ENCODE assay signal across 34 cellular contexts in the genomic region with DNA sequence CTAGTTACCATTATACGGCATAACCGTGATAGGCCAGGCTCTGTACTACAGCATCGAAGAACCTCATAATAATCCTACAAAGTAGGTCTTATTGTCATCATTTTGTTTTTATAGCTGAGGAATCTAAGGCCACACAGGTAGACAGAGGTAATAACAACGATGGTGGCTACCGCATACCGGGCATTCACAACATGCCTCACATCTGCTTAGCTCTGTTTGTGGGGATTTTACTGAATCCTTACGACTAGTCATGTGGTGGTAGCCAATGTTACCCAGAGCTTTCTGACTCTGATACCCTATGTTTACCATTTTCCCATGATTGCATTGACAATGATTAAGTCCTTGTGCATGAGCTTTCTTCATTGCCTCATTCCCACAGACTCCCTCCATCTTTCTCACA.
"Had no signal": no experiment of that assay in that cellular context is flagged by ENCODE, and none has a peak within 500 bp of the region (broad histone marks: within the 10 kb centered on the region; RNA-seq: fewer than 3 reads in every experiment).

No MANE protein-coding gene starts in this region.

- H3K36me3 Mint-ChIP-seq: activated CD8-positive, alpha-beta memory T cell treated with anti-CD3 and anti-CD28 coated beads, Interleukin-2, amount 10 ng/mL, durations not matched to agents 7 days and 5 days; activated naive CD4-positive, alpha-beta T cell treated with anti-CD3 and anti-CD28 coated beads, Interleukin-2, amount 10 ng/mL, durations not matched to agents 7 days and 5 days; activated naive CD4-positive, alpha-beta T cell treated with anti-CD3 and anti-CD28 coated beads, Interleukin-2, amount 50 U/mL, for 24 hours; activated naive CD8-positive, alpha-beta T cell; T-cell; WTC11 had no signal

- H3K27me3 ChIP-seq: body of pancreas, brain microvascular endothelial cell, breast epithelium had no signal

- H3K9me3 ChIP-seq: body of pancreas, breast epithelium had no signal

- H3K4me3 Mint-ChIP-seq: activated CD4-positive, alpha-beta memory T cell treated with anti-CD3 and anti-CD28 coated beads, Interleukin-2, amount 10 ng/mL, durations not matched to agents 7 days and 5 days; activated CD4-positive, alpha-beta T cell treated with anti-CD3 and anti-CD28 coated beads for 36 hours; activated CD4-positive, alpha-beta T cell treated with anti-CD3 and anti-CD28 coated beads, Interleukin-2, amount 10 ng/mL, durations not matched to agents 7 days and 5 days; activated CD8-positive, alpha-beta memory T cell treated with anti-CD3 and anti-CD28 coated beads, Interleukin-2, amount 10 ng/mL, durations not matched to agents 7 days and 5 days; activated CD8-positive, alpha-beta T cell treated with anti-CD3 and anti-CD28 coated beads, Interleukin-2, amount 10 ng/mL, durations not matched to agents 7 days and 5 days; activated naive CD4-positive, alpha-beta T cell treated with anti-CD3 and anti-CD28 coated beads, Interleukin-2, amount 10 ng/mL, durations not matched to agents 7 days and 5 days; activated naive CD4-positive, alpha-beta T cell treated with anti-CD3 and anti-CD28 coated beads, Interleukin-2, amount 50 U/mL, for 24 hours; activated naive CD8-positive, alpha-beta T cell; activated naive CD8-positive, alpha-beta T cell treated with anti-CD3 and anti-CD28 coated beads, Interleukin-2, amount 10 ng/mL, durations not matched to agents 7 days and 5 days; activated naive CD8-positive, alpha-beta T cell treated with anti-CD3 and anti-CD28 coated beads, Interleukin-2, amount 50 U/mL, for 24 hours; activated T-cell treated with anti-CD3 and anti-CD28 coated beads, Interleukin-2, amount 50 U/mL, for 24 hours; T-cell; T-helper 17 cell; WTC11 had no signal

- H3K4me1 ChIP-seq: body of pancreas, breast epithelium had no signal

- H3K27ac Mint-ChIP-seq: activated CD4-positive, alpha-beta memory T cell treated with anti-CD3 and anti-CD28 coated beads, Interleukin-2, amount 10 ng/mL, durations not matched to agents 7 days and 5 days; activated CD4-positive, alpha-beta T cell treated with anti-CD3 and anti-CD28 coated beads for 36 hours; activated CD4-positive, alpha-beta T cell treated with anti-CD3 and anti-CD28 coated beads, Interleukin-2, amount 10 ng/mL, durations not matched to agents 7 days and 5 days; activated CD8-positive, alpha-beta memory T cell treated with anti-CD3 and anti-CD28 coated beads, Interleukin-2, amount 10 ng/mL, durations not matched to agents 7 days and 5 days; activated CD8-positive, alpha-beta T cell treated with anti-CD3 and anti-CD28 coated beads, Interleukin-2, amount 10 ng/mL, durations not matched to agents 7 days and 5 days; activated naive CD4-positive, alpha-beta T cell treated with anti-CD3 and anti-CD28 coated beads, Interleukin-2, amount 10 ng/mL, durations not matched to agents 7 days and 5 days; activated naive CD4-positive, alpha-beta T cell treated with anti-CD3 and anti-CD28 coated beads, Interleukin-2, amount 50 U/mL, for 24 hours; activated naive CD8-positive, alpha-beta T cell; activated naive CD8-positive, alpha-beta T cell treated with anti-CD3 and anti-CD28 coated beads, Interleukin-2, amount 10 ng/mL, durations not matched to agents 7 days and 5 days; activated naive CD8-positive, alpha-beta T cell treated with anti-CD3 and anti-CD28 coated beads, Interleukin-2, amount 50 U/mL, for 24 hours; activated T-cell treated with anti-CD3 and anti-CD28 coated beads, Interleukin-2, amount 50 U/mL, for 24 hours; activated T-helper 2 cell treated with anti-CD3 and anti-CD28 coated beads, Interferon-gamma antibody, Interleukin-2, Interleukin-4, amounts not matched to agents 10 μg/mL and 5 μg/mL and 100 μg/mL, durations not matched to agents 14 hours and 24 hours and 36 hours; T-cell; T-helper 17 cell; WTC11 had no signal

- H3K9me3 Mint-ChIP-seq: activated CD4-positive, alpha-beta memory T cell treated with anti-CD3 and anti-CD28 coated beads, Interleukin-2, amount 10 ng/mL, durations not matched to agents 7 days and 5 days; activated naive CD4-positive, alpha-beta T cell treated with anti-CD3 and anti-CD28 coated beads, Interleukin-2, amount 10 ng/mL, durations not matched to agents 7 days and 5 days; activated naive CD4-positive, alpha-beta T cell treated with anti-CD3 and anti-CD28 coated beads, Interleukin-2, amount 50 U/mL, for 24 hours; activated naive CD8-positive, alpha-beta T cell treated with anti-CD3 and anti-CD28 coated beads, Interleukin-2, amount 50 U/mL, for 24 hours; activated T-cell treated with anti-CD3 and anti-CD28 coated beads, Interleukin-2, amount 50 U/mL, for 24 hours; activated T-helper 2 cell treated with anti-CD3 and anti-CD28 coated beads, Interferon-gamma antibody, Interleukin-2, Interleukin-4, amounts not matched to agents 10 μg/mL and 5 μg/mL and 100 μg/mL, durations not matched to agents 14 hours and 24 hours and 36 hours; T-cell; WTC11 had no signal

- H3K36me3 ChIP-seq: brain microvascular endothelial cell, breast epithelium, WERI-Rb-1 had no signal

- H3K27ac ChIP-seq: body of pancreas, brain microvascular endothelial cell, breast epithelium, WERI-Rb-1 had no signal

- H3K4me1 Mint-ChIP-seq: activated naive CD4-positive, alpha-beta T cell treated with anti-CD3 and anti-CD28 coated beads, Interleukin-2, amount 10 ng/mL, durations not matched to agents 7 days and 5 days; activated naive CD4-positive, alpha-beta T cell treated with anti-CD3 and anti-CD28 coated beads, Interleukin-2, amount 50 U/mL, for 24 hours; activated naive CD8-positive, alpha-beta T cell treated with anti-CD3 and anti-CD28 coated beads, Interleukin-2, amount 50 U/mL, for 24 hours had no signal

- ATAC-seq: activated CD4-positive, alpha-beta T cell treated with anti-CD3 and anti-CD28 coated beads for 36 hours; activated CD4-positive, CD25-positive, alpha-beta regulatory T cell treated with anti-CD3 and anti-CD28 coated beads, Interleukin-2, amount 50 U/mL, for 24 hours; activated CD8-positive, alpha-beta memory T cell treated with anti-CD3 and anti-CD28 coated beads, Interleukin-2, amount 10 ng/mL, durations not matched to agents 7 days and 5 days; activated CD8-positive, alpha-beta T cell treated with anti-CD3 and anti-CD28 coated beads, Interleukin-2, amount 10 ng/mL, durations not matched to agents 7 days and 5 days; activated naive CD8-positive, alpha-beta T cell treated with anti-CD3 and anti-CD28 coated beads, Interleukin-2, amount 50 U/mL, for 24 hours; body of pancreas; T-cell; T-helper 17 cell; WTC11 had no signal

- DNase-seq: activated CD4-positive, alpha-beta memory T cell treated with anti-CD3 and anti-CD28 coated beads, Interleukin-2, amount 10 ng/mL, durations not matched to agents 7 days and 5 days; activated CD4-positive, alpha-beta T cell treated with anti-CD3 and anti-CD28 coated beads for 1 hour; activated CD4-positive, alpha-beta T cell treated with anti-CD3 and anti-CD28 coated beads for 36 hours; activated CD4-positive, alpha-beta T cell treated with anti-CD3 and anti-CD28 coated beads for 48 hours; activated CD4-positive, alpha-beta T cell treated with anti-CD3 and anti-CD28 coated beads, Interleukin-2, amount 10 ng/mL, durations not matched to agents 7 days and 5 days; activated CD4-positive, alpha-beta T cell treated with anti-CD3 and anti-CD28 coated beads, Interleukin-2, amount 50 U/mL, for 48 hours; activated CD4-positive, CD25-positive, alpha-beta regulatory T cell; activated CD8-positive, alpha-beta memory T cell treated with anti-CD3 and anti-CD28 coated beads for 24 hours; activated CD8-positive, alpha-beta memory T cell treated with anti-CD3 and anti-CD28 coated beads, Interleukin-2, amount 10 ng/mL, durations not matched to agents 7 days and 5 days; activated CD8-positive, alpha-beta memory T cell treated with anti-CD3 and anti-CD28 coated beads, Interleukin-2, amount 50 U/mL, for 48 hours; activated CD8-positive, alpha-beta T cell treated with anti-CD3 and anti-CD28 coated beads, Interleukin-2, amount 10 ng/mL, durations not matched to agents 7 days and 5 days; activated effector memory CD4-positive, alpha-beta T cell treated with Interleukin-2 at 50 U/mL for 16 hours; activated gamma-delta T cell; activated naive CD4-positive, alpha-beta T cell treated with anti-CD3 and anti-CD28 coated beads, Interleukin-2, amount 10 ng/mL, durations not matched to agents 7 days and 5 days; activated naive CD4-positive, alpha-beta T cell treated with Interleukin-2 at 50 U/mL for 16 hours; activated naive CD8-positive, alpha-beta T cell treated with anti-CD3 and anti-CD28 coated beads, Interleukin-2, amount 10 ng/mL, durations not matched to agents 7 days and 5 days; activated naive CD8-positive, alpha-beta T cell treated with anti-CD3 and anti-CD28 coated beads, Interleukin-2, amount 50 U/mL, for 24 hours; activated T-cell treated with anti-CD3 and anti-CD28 coated beads, Interleukin-2, amount 50 U/mL, for 24 hours; activated T-cell treated with anti-CD3 and anti-CD28 coated beads, Interleukin-2, amount 50 U/mL, for 48 hours; amniotic stem cell; aorta; body of pancreas; brain microvascular endothelial cell; central memory CD4-positive, alpha-beta T cell; T-cell; T-helper 17 cell; T-helper 9 cell; WERI-Rb-1 had no signal

- H3K4me3 ChIP-seq: body of pancreas, breast epithelium had no signal
